29 cellular contexts compared by ENCODE assay signal in genomic region chr11:65194564-65194963, GRCh38. TPM values are rescaled to one million over a fixed set of nuclear protein-coding genes. Genes with fewer than 3 reads are reported as not detected.
"Had no signal": no experiment of that assay in that cellular context is flagged by ENCODE, and none has a peak within 500 bp of the region (broad histone marks: within the 10 kb centered on the region; RNA-seq: fewer than 3 reads in every experiment).

No MANE protein-coding gene starts in this region.

- H3K4me3 ChIP-seq: MG63, Peyer's patch, SJCRH30 had no signal

- H3K9me3 ChIP-seq: MG63, Peyer's patch, SJCRH30 had no signal

- FAIRE-seq: HTR-8/SVneo had no signal

- H3K27me3 ChIP-seq: MG63, Peyer's patch, SJCRH30 had no signal

- H3K27ac ChIP-seq: HL-60, Peyer's patch, SJCRH30 had no signal

- DNase-seq: KBM-7; MG63; NCI-H1092; NCI-H1105 treated with DMSO at 0.1 percent for 48 hours; NCI-H1436; NCI-H187; NCI-H2029; NCI-H2081 treated with DMSO at 0.1 percent for 48 hours; NCI-H2171; NCI-H226; NCI-H446; NCI-H510A; NCI-H524 treated with DMSO at 0.1 percent for 48 hours; NCI-H69; NCI-H774; NK-92 treated with Interleukin-12 subunit alpha and Interleukin-12 subunit beta, amount 100 ng/mL, for 24 hours; PC-3; SHP77 treated with DMSO at 0.1 percent for 48 hours; SJCRH30; SW 1271; T-cell had no signal

- H3K4me1 ChIP-seq: Peyer's patch, SJCRH30 had no signal

- ATAC-seq: PC-3, Right ventricle myocardium inferior, T-cell had no signal

RNA-seq across cellular contexts. Expression of gene SPDYC, which starts 24.5 kb away (rescaled TPM):
- total RNA-seq: LHCN-M2, OCI-LY7, PC-3, Peyer's patch, Right ventricle myocardium inferior, RPMI7951, T-cell had no signal
- polyA plus RNA-seq: IgD-negative memory B cell had no signal
